Comparison of ENCODE assay signal across 8 cellular contexts in genomic region chr1:226798427-226799411, GRCh38. TPM values are rescaled to one million over a fixed set of nuclear protein-coding genes. Genes with fewer than 3 reads are reported as not detected.
DNase-seq lines count a peak whose midpoint lies in the region; ATAC-seq and TF ChIP-seq lines count a peak whose summit lies in the region.

No MANE protein-coding gene starts in this region.

- TF ChIP-seq CTCF in osteoblast (IDR thresholded peaks at IDR 0.05; ENCODE audit: extremely low read depth, low read depth, low read length) = no peak

- no peaks in the 10 kb centered on the region for H3K36me3 ChIP-seq in osteoblast (ENCODE audit: insufficient read depth, low read length)

- peak; percentile 84 for ATAC-seq in GM21447 (IDR thresholded peaks at IDR 0.05; ENCODE audit: unreplicated experiment)

- no peaks in the 10 kb centered on the region for H3K79me2 ChIP-seq in osteoblast (ENCODE audit: insufficient read depth, low read length)

- H3K9me3 ChIP-seq in osteoblast (ENCODE audit: low read depth, low read length) = no peaks in the 10 kb centered on the region

- no peaks in the 10 kb centered on the region for H4K20me1 ChIP-seq in osteoblast (ENCODE audit: insufficient read depth, low read length)

- H3K4me1 ChIP-seq in osteoblast (ENCODE audit: insufficient read depth, low read length) = no peaks in the 10 kb centered on the region

- H3K4me3 ChIP-seq in osteoblast (ENCODE audit: insufficient read depth, low read length) = no peak overlapping the region

- no peak overlapping the region for H2AFZ ChIP-seq in osteoblast (ENCODE audit: low read length)

- peak; percentile 24 for DNase-seq in MV-4-11 (lab: John Stamatoyannopoulos, UW)
- peak; percentile 55 for DNase-seq in activated naive CD4-positive, alpha-beta T cell treated with anti-CD3 and anti-CD28 coated beads, Interleukin-2, amount 50 U/mL, for 16 hours
- peak; percentile 20 to 49 (median 21) for DNase-seq in stimulated activated CD4-positive, alpha-beta T cell treated with anti-CD3 and anti-CD28 coated beads, TNF-alpha, amount 100 ng/mL, for 1 hour (ENCODE audit: low read depth in 3 of 3, low spot score in 1 of 3)
- DNase-seq in HT-29 (ENCODE audit: low spot score) = no peak
- DNase-seq in RPMI8226 = no peak
- no peak for DNase-seq in nucleus accumbens (lab: John Stamatoyannopoulos, UW)
- no peak for DNase-seq in osteoblast (ENCODE audit: insufficient read length, low spot score, missing footprints)

- peaks cover 15% of the 10 kb centered on the region for H3K27me3 ChIP-seq in osteoblast (ENCODE audit: insufficient read depth, low read length)

- no peak overlapping the region for H3K27ac ChIP-seq in osteoblast (ENCODE audit: low read depth, low read length)

- H3K4me2 ChIP-seq in osteoblast (ENCODE audit: insufficient read depth, low read length) = no peak overlapping the region

RNA-seq across cellular contexts. Expression of gene ITPKB, which starts 59.6 kb away (rescaled TPM):
- total RNA-seq in HT-29 (2014; rRNA removed; shearing (Covaris generic)) = 2.9 and 3.7 TPM in 2 replicates
- 6.2 and 7.1 TPM in 2 replicates for total RNA-seq in osteoblast

Comparison
In these comparisons a context has a peak if more than half of its experiments do, and no peak if none do; other contexts are left out.
1. DNase-seq: peak in MV-4-11 (single experiment), activated naive CD4-positive, alpha-beta T cell treated with anti-CD3 and anti-CD28 coated beads, Interleukin-2, amount 50 U/mL, for 16 hours (single experiment) and stimulated activated CD4-positive, alpha-beta T cell treated with anti-CD3 and anti-CD28 coated beads, TNF-alpha, amount 100 ng/mL, for 1 hour (3 of 3); none in HT-29 (single experiment), RPMI8226 (single experiment), nucleus accumbens (0 of 56) and osteoblast (single experiment).